Comparison of ENCODE assay signal across 2 cellular contexts in genomic region chr4:15240764-15241163, GRCh38.
TF ChIP-seq lines count a peak whose summit lies in the region.

No MANE protein-coding gene starts in this region.

TF ChIP-seq in SK-N-SH, 30 proteins besides CTCF, POLR2A, EP300 and RAD21:
- TF ChIP-seq IRF3 (IDR thresholded peaks at IDR 0.05; ENCODE audit: low read depth, low read length) (no peak), NRF1 (IDR thresholded peaks at IDR 0.05; ENCODE audit: low read depth, low read length) (no peak), JUND (IDR thresholded peaks at IDR 0.05) (0 out of 2 replicates have a peak, but pooled peaks have one; percentile 14), POLR2AphosphoS5 (IDR thresholded peaks at IDR 0.05; ENCODE audit: low read depth, low read length) (no peak), USF1 (IDR thresholded peaks at IDR 0.05; ENCODE audit: borderline replicate concordance, low read depth) (no peak), SIN3A (IDR thresholded peaks at IDR 0.05; ENCODE audit: borderline replicate concordance, low read depth, low read length) (no peak), ELF1 (IDR thresholded peaks at IDR 0.05) (no peak), MAX (IDR thresholded peaks at IDR 0.05; ENCODE audit: low read depth) (no peak), TCF12 (IDR thresholded peaks at IDR 0.05) (peak; percentile 78), GATA2 (CRISPR knock-in tag; IDR thresholded peaks at IDR 0.05) (no peak), USF2 (IDR thresholded peaks at IDR 0.05; ENCODE audit: borderline replicate concordance, low read depth, low read length) (no peak)
TF ChIP-seq in SK-N-SH: peak in this region for 2.

TF ChIP-seq in SK-N-SH treated with all-trans-retinoic acid at 6 μM for 48 hours, 23 proteins besides CTCF, POLR2A, EP300 and RAD21:
- TF ChIP-seq CSRNP3 (CRISPR knock-in tag; IDR thresholded peaks at IDR 0.05) (no peak), ZFP3 (CRISPR knock-in tag; IDR thresholded peaks at IDR 0.05) (no peak)
